ENCODE assay signal across 8 cellular contexts in the genomic region with DNA sequence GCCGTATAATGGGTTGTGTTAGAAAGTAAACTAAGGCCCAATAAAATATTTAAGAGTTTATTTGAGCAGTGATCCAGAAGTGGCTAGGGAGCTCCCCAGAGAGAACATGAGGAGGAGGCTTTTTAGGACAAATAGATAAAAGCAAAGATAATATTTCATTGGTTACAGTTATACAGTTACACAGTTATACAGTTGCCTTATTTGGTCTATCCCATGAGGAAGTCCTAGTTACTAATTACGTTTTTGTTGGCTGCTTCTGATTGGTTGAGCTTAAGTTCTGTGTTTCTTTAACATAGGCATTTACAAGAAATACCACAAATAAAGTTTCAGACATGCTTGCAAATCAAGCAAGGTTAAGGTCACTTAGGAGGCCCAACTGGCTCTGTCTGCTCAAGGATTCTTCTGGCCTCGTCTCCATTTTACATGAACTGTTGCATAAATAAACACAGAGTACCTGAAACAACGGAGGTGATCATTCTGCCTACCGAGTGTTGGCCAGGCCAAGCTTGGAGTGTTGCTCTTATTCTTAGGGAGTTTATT. TPM values are rescaled to one million over a fixed set of nuclear protein-coding genes. Genes with fewer than 3 reads are reported as not detected.
DNase-seq lines count a peak whose midpoint lies in the region; ATAC-seq, FAIRE-seq and TF ChIP-seq lines count a peak whose summit lies in the region.

No MANE protein-coding gene starts in this region.

- no peak for FAIRE-seq in RCC 7860 (lab: Jason Lieb, UNC)

- no peak for TF ChIP-seq CTCF in endodermal cell (conservative IDR thresholded peaks at IDR 0.05)

- no peak overlapping the region for H3K4me3 Mint-ChIP-seq in activated CD8-positive, alpha-beta memory T cell treated with anti-CD3 and anti-CD28 coated beads, Interleukin-2, amount 10 ng/mL, durations not matched to agents 7 days and 5 days
- peak overlapping the region; percentile 49 for H3K4me3 Mint-ChIP-seq in endodermal cell

- no peaks in the 10 kb centered on the region for H3K9me3 Mint-ChIP-seq in activated CD8-positive, alpha-beta memory T cell treated with anti-CD3 and anti-CD28 coated beads, Interleukin-2, amount 10 ng/mL, durations not matched to agents 7 days and 5 days (ENCODE audit: low read depth)
- no peaks in the 10 kb centered on the region for H3K9me3 Mint-ChIP-seq in endodermal cell

- H3K9me3 ChIP-seq in endodermal cell (ENCODE audit: control insufficient read depth, low read length): no peaks in the 10 kb centered on the region

- no peak overlapping the region for H3K4me3 ChIP-seq in endodermal cell (ENCODE audit: low read length)

- H3K36me3 ChIP-seq in endodermal cell (ENCODE audit: control insufficient read depth, insufficient read depth, low read length): no peaks in the 10 kb centered on the region

- H3K27me3 Mint-ChIP-seq in activated CD8-positive, alpha-beta memory T cell treated with anti-CD3 and anti-CD28 coated beads, Interleukin-2, amount 10 ng/mL, durations not matched to agents 7 days and 5 days: peaks cover 79% of the 10 kb centered on the region
- peaks cover 77% of the 10 kb centered on the region for H3K27me3 Mint-ChIP-seq in endodermal cell (ENCODE audit: insufficient read depth)

- H3K4me1 Mint-ChIP-seq in activated CD8-positive, alpha-beta memory T cell treated with anti-CD3 and anti-CD28 coated beads, Interleukin-2, amount 10 ng/mL, durations not matched to agents 7 days and 5 days: peaks cover 18% of the 10 kb centered on the region
- H3K4me1 Mint-ChIP-seq in endodermal cell: peaks cover 8% of the 10 kb centered on the region

- no peak overlapping the region for H3K27ac ChIP-seq in endodermal cell (ENCODE audit: low read depth, low read length)

- CTCF ChIA-PET in activated CD8-positive, alpha-beta memory T cell treated with anti-CD3 and anti-CD28 coated beads, Interleukin-2, amount 10 ng/mL, durations not matched to agents 7 days and 5 days (lab: Charles Lee): no interaction called here

- ATAC-seq in activated CD8-positive, alpha-beta memory T cell treated with anti-CD3 and anti-CD28 coated beads, Interleukin-2, amount 10 ng/mL, durations not matched to agents 7 days and 5 days: peak; percentile 85
- peak; percentile 96 for ATAC-seq in HG02870 (IDR thresholded peaks at IDR 0.05; ENCODE audit: unreplicated experiment)

- peaks cover 1% of the 10 kb centered on the region for H3K36me3 Mint-ChIP-seq in activated CD8-positive, alpha-beta memory T cell treated with anti-CD3 and anti-CD28 coated beads, Interleukin-2, amount 10 ng/mL, durations not matched to agents 7 days and 5 days
- H3K36me3 Mint-ChIP-seq in endodermal cell (ENCODE audit: low read depth): no peaks in the 10 kb centered on the region

- H3K9ac ChIP-seq in endodermal cell (ENCODE audit: extremely low read depth, low read length, poor library complexity, severe bottlenecking): no peak overlapping the region

- H3K4me1 ChIP-seq in endodermal cell (ENCODE audit: control insufficient read depth, insufficient read depth, low read length): no peaks in the 10 kb centered on the region

- H3K27ac Mint-ChIP-seq in activated CD8-positive, alpha-beta memory T cell treated with anti-CD3 and anti-CD28 coated beads, Interleukin-2, amount 10 ng/mL, durations not matched to agents 7 days and 5 days: no peak overlapping the region
- H3K27ac Mint-ChIP-seq in endodermal cell: no peak overlapping the region

- WGBS in endodermal cell (ENCODE audit: insufficient coverage in 1 of 2, insufficient read length in 1 of 2), 2 experiments: 65% methylated on average over 5 of the region's 5 CpGs; no CpG with 5 or more reads in 1 of the 2 experiments

- DNase-seq in activated CD8-positive, alpha-beta memory T cell treated with anti-CD3 and anti-CD28 coated beads, Interleukin-2, amount 10 ng/mL, durations not matched to agents 7 days and 5 days: no peak
- no peak for DNase-seq in activated CD8-positive, alpha-beta memory T cell treated with anti-CD3 and anti-CD28 coated beads, Interleukin-2, amount 50 U/mL, for 48 hours
- peak; percentile 21 for DNase-seq in RCC 7860 (ENCODE audit: low spot score)
- no peak for DNase-seq in endodermal cell
- DNase-seq in mucosa of gallbladder (ENCODE audit: low spot score): peak; percentile 38
- no peak for DNase-seq in H4 (ENCODE audit: low spot score)
- DNase-seq in NCI-H1417 treated with DMSO at 0.1 percent for 48 hours (lab: John Stamatoyannopoulos, UW): no peak

- H3K27me3 ChIP-seq in endodermal cell (ENCODE audit: control insufficient read depth, insufficient read depth, low read length, poor library complexity, severe bottlenecking): peaks cover 76% of the 10 kb centered on the region

RNA-seq across cellular contexts. Expression of a gene that starts 7.0 kb away (rescaled TPM):
- total RNA-seq in activated CD8-positive, alpha-beta memory T cell treated with anti-CD3 and anti-CD28 coated beads, Interleukin-2, amount 10 ng/mL, durations not matched to agents 7 days and 5 days: 1 to 10 TPM in 1 of 2 experiments, not detected in 1; 1.6 TPM
- total RNA-seq in endodermal cell (not detected), mucosa of gallbladder (not detected)
- 0.21 TPM for polyA plus RNA-seq in endodermal cell (2013, experiment 1 of 2)
- polyA plus RNA-seq in endodermal cell (2013, experiment 2 of 2): not detected
- 0.99 and 1.1 TPM in 2 replicates for total RNA-seq in H4 (2014; rRNA removed; shearing (Covaris generic))

RNA-seq across cellular contexts. Expression of a gene that starts 32.3 kb away (rescaled TPM):
- total RNA-seq in activated CD8-positive, alpha-beta memory T cell treated with anti-CD3 and anti-CD28 coated beads, Interleukin-2, amount 10 ng/mL, durations not matched to agents 7 days and 5 days: not detected
- total RNA-seq in endodermal cell: not detected
- not detected for polyA plus RNA-seq in endodermal cell (2013, experiment 1 of 2)
- polyA plus RNA-seq in endodermal cell (2013, experiment 2 of 2): not detected
- not detected for total RNA-seq in mucosa of gallbladder
- total RNA-seq in H4 (2014; rRNA removed; shearing (Covaris generic)): not detected in 2 replicates

Comparison
In these comparisons a context has a peak if more than half of its experiments do, and no peak if none do; other contexts are left out.
1. DNase-seq: peak in RCC 7860 (single experiment) and mucosa of gallbladder (single experiment); none in activated CD8-positive, alpha-beta memory T cell treated with anti-CD3 and anti-CD28 coated beads, Interleukin-2, amount 10 ng/mL, durations not matched to agents 7 days and 5 days (single experiment), activated CD8-positive, alpha-beta memory T cell treated with anti-CD3 and anti-CD28 coated beads, Interleukin-2, amount 50 U/mL, for 48 hours (single experiment), endodermal cell (single experiment), H4 (single experiment) and NCI-H1417 treated with DMSO at 0.1 percent for 48 hours (single experiment).